8 cellular contexts compared by ENCODE assay signal in the genomic region with DNA sequence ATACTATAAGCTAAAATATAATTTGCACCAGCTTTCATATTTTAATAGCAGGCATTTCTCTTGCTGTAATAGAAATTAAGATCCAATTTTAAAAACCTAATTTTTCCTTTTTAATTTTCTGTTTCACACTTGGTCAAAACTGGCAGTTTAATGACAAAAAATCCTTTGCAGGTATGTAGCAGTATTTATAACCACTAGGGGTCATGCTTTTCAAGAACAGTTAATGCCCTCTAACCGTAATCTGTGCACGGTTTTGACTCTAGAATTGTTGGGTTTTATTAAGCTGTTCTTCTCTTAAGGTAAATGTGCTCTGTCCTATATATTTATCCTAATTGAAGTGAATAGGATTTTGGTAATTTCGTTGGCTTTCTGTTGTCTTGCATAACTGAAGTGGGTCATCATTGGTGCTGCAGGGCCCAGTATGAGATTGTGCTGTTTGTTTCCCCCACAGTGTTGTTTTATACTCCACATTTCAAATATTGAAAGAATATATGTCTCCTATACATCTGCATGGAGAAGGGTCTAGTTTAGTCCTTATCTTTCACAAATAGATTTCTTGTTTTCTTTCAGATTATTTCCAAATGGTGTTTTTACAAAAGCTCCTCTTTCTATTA.
DNase-seq lines count a peak whose midpoint lies in the region; ATAC-seq lines count a peak whose summit lies in the region.

No MANE protein-coding gene starts in this region.

- in situ Hi-C loops in T47D (cut with HindIII; ENCODE audit: low pct_unique_long_range_greater_than_20kb, low sequenced_read_pairs): no loop called here

- no peak for ATAC-seq in HG03378 (IDR thresholded peaks at IDR 0.05; ENCODE audit: unreplicated experiment)
- no peak for ATAC-seq in GM18907 (IDR thresholded peaks at IDR 0.05; ENCODE audit: unreplicated experiment)

- peak; percentile 44 for DNase-seq in NCI-H82 (lab: John Stamatoyannopoulos, UW)
- DNase-seq in NCI-H82 treated with DMSO at 0.1 percent for 48 hours (lab: John Stamatoyannopoulos, UW; ENCODE audit: unreplicated experiment): no peak
- DNase-seq in NCI-H1694 (lab: John Stamatoyannopoulos, UW): peak; percentile 30
- DNase-seq in T47D (ENCODE audit: low read depth in 1 of 2, low spot score in 1 of 2): peak; percentile 18 to 40
- peak; percentile 69 for DNase-seq in left kidney (ENCODE audit: low read depth, low spot score)
- no peak for DNase-seq in NK-92 (lab: John Stamatoyannopoulos, UW; ENCODE audit: unreplicated experiment)

Comparison
In these comparisons a context has a peak if more than half of its experiments do, and no peak if none do; other contexts are left out.
1. DNase-seq: peak in NCI-H82 (single experiment), NCI-H1694 (single experiment), T47D (2 of 2) and left kidney (single experiment); none in NCI-H82 treated with DMSO at 0.1 percent for 48 hours (single experiment) and NK-92 (single experiment).